Comparison of ENCODE assay signal across 8 cellular contexts in the genomic region with DNA sequence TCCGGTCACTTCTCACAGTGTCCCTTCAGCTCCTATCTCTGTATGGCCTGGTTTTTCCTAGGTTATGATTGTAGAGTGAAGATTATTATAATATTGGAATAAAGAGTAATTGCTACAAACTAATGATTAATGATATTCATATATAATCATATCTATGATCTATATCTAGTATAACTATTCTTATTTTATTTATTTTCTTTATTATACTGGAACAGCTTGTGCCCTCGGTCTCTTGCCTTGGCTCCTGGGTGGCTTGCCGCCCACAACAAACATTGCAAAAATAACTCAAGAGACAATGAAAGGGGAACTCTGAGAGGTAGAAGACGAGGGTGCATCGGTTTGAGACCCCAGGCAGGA. TPM values are rescaled to one million over a fixed set of nuclear protein-coding genes. Genes with fewer than 3 reads are reported as not detected.
DNase-seq lines count a peak whose midpoint lies in the region; ATAC-seq, FAIRE-seq and TF ChIP-seq lines count a peak whose summit lies in the region.
"Not testable (repeated sequence)": the region's sequence is repeated elsewhere in the genome, so short reads cannot be mapped to it uniquely, and the experiment has no call there.

No MANE protein-coding gene starts in this region.

- H3K79me2 ChIP-seq in Loucy (ENCODE audit: insufficient read depth, low read length); astrocyte (ENCODE audit: insufficient read depth, low read length): not testable (repeated sequence)

- peak; percentile 61 for TF ChIP-seq CTCF in CD4-positive, alpha-beta T cell (IDR thresholded peaks at IDR 0.05)
- TF ChIP-seq CTCF in Loucy (conservative IDR thresholded peaks at IDR 0.05; ENCODE audit: low read length); astrocyte (IDR thresholded peaks at IDR 0.05; ENCODE audit: insufficient read depth, low read depth, low read length); retinal pigment epithelial cell (conservative IDR thresholded peaks at IDR 0.05; ENCODE audit: low read depth, low read length): not testable (repeated sequence)
- peak in 1 of 6 experiments; percentile 8 for TF ChIP-seq CTCF in upper lobe of left lung (IDR thresholded peaks at IDR 0.05)

- H3K9me3 ChIP-seq in CD4-positive, alpha-beta T cell (ENCODE audit: control insufficient read depth, low read length); Loucy (ENCODE audit: insufficient read depth, low read depth, low read length); astrocyte (ENCODE audit: insufficient read depth, low read depth, low read length); esophagus (ENCODE audit: control insufficient read depth in 2 of 2, insufficient read depth in 1 of 2, low read depth in 1 of 2, low read length in 1 of 2); mononuclear cell (ENCODE audit: low read depth, low read length); upper lobe of left lung: not testable (repeated sequence)

- H3K27me3 Mint-ChIP-seq in CD4-positive, alpha-beta T cell; activated CD4-positive, alpha-beta T cell treated with anti-CD3 and anti-CD28 coated beads for 36 hours; astrocyte (ENCODE audit: low read depth, unreplicated experiment): not testable (repeated sequence)

- intact Hi-C loops in CD4-positive, alpha-beta T cell (cut with DNase I, micrococcal nuclease); activated CD4-positive, alpha-beta T cell treated with anti-CD3 and anti-CD28 coated beads for 36 hours (cut with DNase I, micrococcal nuclease): not testable (repeated sequence)

- not testable (repeated sequence) for H3K9me2 ChIP-seq in Loucy (replicated peaks; ENCODE audit: low read depth, low read length)

- H3K4me1 ChIP-seq in Loucy (ENCODE audit: insufficient read depth, low read length, poor library complexity, severe bottlenecking): peaks cover 35% of the 10 kb centered on the region
- not testable (repeated sequence) for H3K4me1 ChIP-seq in astrocyte (ENCODE audit: insufficient read depth, low read length); esophagus (ENCODE audit: control insufficient read depth in 2 of 2, insufficient read depth in 2 of 2, low read length in 1 of 2); mononuclear cell (ENCODE audit: insufficient read depth, low read length); upper lobe of left lung

- TF ChIP-seq EP300 in upper lobe of left lung (IDR thresholded peaks at IDR 0.05): not testable (repeated sequence)

- not testable (repeated sequence) for H3K9me3 Mint-ChIP-seq in CD4-positive, alpha-beta T cell; activated CD4-positive, alpha-beta T cell treated with anti-CD3 and anti-CD28 coated beads for 36 hours (ENCODE audit: low read depth); astrocyte (ENCODE audit: unreplicated experiment)

- H3K4me2 ChIP-seq in Loucy (ENCODE audit: low read depth, low read length, poor library complexity, severe bottlenecking); astrocyte (ENCODE audit: low read length): not testable (repeated sequence)

- H3F3A ChIP-seq in Loucy (ENCODE audit: low read depth): not testable (repeated sequence)

- not testable (repeated sequence) for H3K36me3 Mint-ChIP-seq in CD4-positive, alpha-beta T cell (ENCODE audit: low read depth); activated CD4-positive, alpha-beta T cell treated with anti-CD3 and anti-CD28 coated beads for 36 hours (ENCODE audit: low read depth); astrocyte (ENCODE audit: low read depth, unreplicated experiment)

- not testable (repeated sequence) for DNase-seq in CD4-positive, alpha-beta T cell; activated CD4-positive, alpha-beta T cell treated with anti-CD3 and anti-CD28 coated beads for 36 hours; astrocyte (ENCODE audit: low read depth); retinal pigment epithelial cell (ENCODE audit: low read depth); upper lobe of left lung

- ATAC-seq in CD4-positive, alpha-beta T cell (ENCODE audit: poor library complexity); activated CD4-positive, alpha-beta T cell treated with anti-CD3 and anti-CD28 coated beads for 36 hours; upper lobe of left lung (ENCODE audit: low FRiP score in 2 of 2): not testable (repeated sequence)

- not testable (repeated sequence) for FAIRE-seq in astrocyte (lab: Jason Lieb, UNC)

- peak overlapping the region; percentile 90 for H3K27ac Mint-ChIP-seq in CD4-positive, alpha-beta T cell
- H3K27ac Mint-ChIP-seq in activated CD4-positive, alpha-beta T cell treated with anti-CD3 and anti-CD28 coated beads for 36 hours: peak overlapping the region; percentile 90
- peak overlapping the region; percentile 98 for H3K27ac Mint-ChIP-seq in astrocyte (ENCODE audit: unreplicated experiment)

- H3K4me3 Mint-ChIP-seq in CD4-positive, alpha-beta T cell: peak overlapping the region; percentile 92
- peak overlapping the region; percentile 78 for H3K4me3 Mint-ChIP-seq in activated CD4-positive, alpha-beta T cell treated with anti-CD3 and anti-CD28 coated beads for 36 hours
- peak overlapping the region; percentile 85 for H3K4me3 Mint-ChIP-seq in astrocyte (ENCODE audit: unreplicated experiment)

- peaks cover 13% of the 10 kb centered on the region for H3K4me1 Mint-ChIP-seq in CD4-positive, alpha-beta T cell (ENCODE audit: low read depth)
- H3K4me1 Mint-ChIP-seq in activated CD4-positive, alpha-beta T cell treated with anti-CD3 and anti-CD28 coated beads for 36 hours: peaks cover 31% of the 10 kb centered on the region
- not testable (repeated sequence) for H3K4me1 Mint-ChIP-seq in astrocyte (ENCODE audit: low read depth, unreplicated experiment)

- not testable (repeated sequence) for H2AFZ ChIP-seq in Loucy (ENCODE audit: low read length); astrocyte (ENCODE audit: low read depth, low read length)

- POLR2A ChIA-PET in CD4-positive, alpha-beta T cell (lab: Charles Lee): interaction anchor here (1.5 kb wide), 1 partner anchor 102 kb away, joined by 3 read pairs; no protein-coding TSS in a partner anchor
- POLR2A ChIA-PET in activated CD4-positive, alpha-beta T cell treated with anti-CD3 and anti-CD28 coated beads for 36 hours (lab: Charles Lee): not testable (repeated sequence)

- not testable (repeated sequence) for TF ChIP-seq POLR2A in upper lobe of left lung (IDR thresholded peaks at IDR 0.05)

- H3K36me3 ChIP-seq in Loucy (ENCODE audit: insufficient read depth, low read length); astrocyte (ENCODE audit: insufficient read depth, low read length); esophagus (ENCODE audit: control insufficient read depth in 2 of 2, insufficient read depth in 2 of 2, low read length in 1 of 2); upper lobe of left lung: not testable (repeated sequence)

- peak overlapping the region; percentile 84 for H3K9ac ChIP-seq in Loucy (ENCODE audit: low read depth, low read length, poor library complexity, severe bottlenecking)
- peak overlapping the region; percentile 98 for H3K9ac ChIP-seq in astrocyte (ENCODE audit: low read length)

- H3K4me3 ChIP-seq in Loucy (ENCODE audit: low read length, poor library complexity, severe bottlenecking) (peak overlapping the region; percentile 93), astrocyte (ENCODE audit: insufficient read depth, low read depth, low read length) (peak overlapping the region; percentile 96), esophagus (ENCODE audit: low read depth in 1 of 2, low read length in 2 of 2) (peak overlapping the region; percentile 61), mononuclear cell (ENCODE audit: low read length) (peak overlapping the region; percentile 78), retinal pigment epithelial cell (ENCODE audit: low read length) (peak overlapping the region; percentile 70), upper lobe of left lung (peak overlapping the region in 3 of 4 donors; percentile 61 to 69 (median 66))

- not testable (repeated sequence) for H4K20me1 ChIP-seq in Loucy (ENCODE audit: insufficient read depth, low read length, poor library complexity, severe bottlenecking); astrocyte (ENCODE audit: insufficient read depth, low read length)

- not testable (repeated sequence) for H3K27me3 ChIP-seq in CD4-positive, alpha-beta T cell (ENCODE audit: control insufficient read depth, insufficient read depth, low read length); Loucy (ENCODE audit: insufficient read depth, low read length, poor library complexity, severe bottlenecking); astrocyte (ENCODE audit: insufficient read depth, low read length); esophagus (ENCODE audit: control insufficient read depth in 1 of 2, insufficient read depth in 2 of 2, low read length in 2 of 2); mononuclear cell (ENCODE audit: insufficient read depth, low read length); upper lobe of left lung

- H3K27ac ChIP-seq in CD4-positive, alpha-beta T cell (ENCODE audit: low read depth, low read length): peak overlapping the region; percentile 64
- H3K27ac ChIP-seq in astrocyte (ENCODE audit: low read depth, low read length): peak overlapping the region; percentile 95
- not testable (repeated sequence) for H3K27ac ChIP-seq in esophagus (ENCODE audit: low read depth in 2 of 2, low read length in 1 of 2)
- peak overlapping the region; percentile 89 to 96 (median 92) for H3K27ac ChIP-seq in upper lobe of left lung

- CTCF ChIA-PET in CD4-positive, alpha-beta T cell (lab: Charles Lee): not testable (repeated sequence)
- CTCF ChIA-PET in activated CD4-positive, alpha-beta T cell treated with anti-CD3 and anti-CD28 coated beads for 36 hours (lab: Charles Lee): interaction anchor here (1.1 kb wide), 1 partner anchor 16 kb away, joined by 3 read pairs; no protein-coding TSS in a partner anchor

- WGBS in esophagus, 2 donors: 54% methylated on average over 5 of the region's 5 CpGs
- WGBS in upper lobe of left lung, 2 donors: 45 to 46% methylated on average over 5 of the region's 5 CpGs

RNA-seq across cellular contexts. Expression of gene TRIM69, which starts 48.6 kb away (rescaled TPM):
- 1 to 10 TPM; 6.2 to 9.8 TPM for total RNA-seq in CD4-positive, alpha-beta T cell
- 10 to 100 TPM; 65.8 to 67.9 TPM for total RNA-seq in activated CD4-positive, alpha-beta T cell treated with anti-CD3 and anti-CD28 coated beads for 36 hours
- 32.8 and 37.2 TPM in 2 replicates for total RNA-seq in astrocyte
- 10 to 100 TPM in 1 of 2 donors, 1 to 10 TPM in 1; 9.4 to 11.1 TPM for polyA plus RNA-seq in esophagus
- 7.5 TPM for total RNA-seq in mononuclear cell
- total RNA-seq in upper lobe of left lung: 10 to 100 TPM; 10.3 to 29.3 (median 18.3) TPM
